In genomic region chr6:101765281-101765680, GRCh38 we compare ENCODE assay signal across 28 cellular contexts.
"Had no signal": no experiment of that assay in that cellular context is flagged by ENCODE, and none has a peak within 500 bp of the region (broad histone marks: within the 10 kb centered on the region; RNA-seq: fewer than 3 reads in every experiment).

No MANE protein-coding gene starts in this region.

- H3K9me3 ChIP-seq: stomach, suprapubic skin, testis, thoracic aorta, thyroid gland, tibial artery, tibial nerve, transverse colon, upper lobe of left lung, upper lobe of right lung, uterus, vagina had no signal

- H3K4me1 ChIP-seq: stomach, suprapubic skin, thyroid gland, tibial nerve, transverse colon, upper lobe of left lung, upper lobe of right lung, uterus, vagina had no signal

- H3K27me3 Mint-ChIP-seq: stimulated activated memory B cell treated with anti-CD40 and anti-IgM and Interleukin-4, amounts not matched to agents 10 μg/mL and 1 μg/mL and 100 μg/mL, for 72 hours; stimulated activated naive B cell treated with anti-CD40 and anti-IgM and Interleukin-4, amounts not matched to agents 10 μg/mL and 1 μg/mL and 100 μg/mL, for 72 hours; stimulated activated naive CD8-positive, alpha-beta T cell treated with anti-CD3 and anti-CD28 coated beads, Interleukin-15, amount 100 ng/mL, for 72 hours; stimulated activated naive CD8-positive, alpha-beta T cell treated with anti-CD3 and anti-CD28 coated beads, Interleukin-15, Interleukin-2, amounts not matched to agents 100 ng/mL and 50 ng/mL, for 24 hours had no signal

- H3K36me3 ChIP-seq: stomach, suprapubic skin, thoracic aorta, thyroid gland, tibial artery, tibial nerve, transverse colon, upper lobe of left lung, upper lobe of right lung, uterus, vagina had no signal

- H3K4me3 ChIP-seq: stomach, suprapubic skin, testis, thoracic aorta, thyroid gland, tibial artery, tibial nerve, transverse colon, upper lobe of left lung, upper lobe of right lung, uterus, vagina had no signal

- H3K36me3 Mint-ChIP-seq: stimulated activated effector memory CD8-positive, alpha-beta T cell treated with anti-CD3 and anti-CD28 coated beads, Interleukin-12 subunit alpha, Interleukin-12 subunit beta, amount 100 ng/mL, for 72 hours; stimulated activated memory B cell treated with anti-CD40 and anti-IgM and Interleukin-4, amounts not matched to agents 10 μg/mL and 1 μg/mL and 100 μg/mL, for 72 hours; stimulated activated naive B cell treated with anti-CD40 and anti-IgM and Interleukin-4, amounts not matched to agents 10 μg/mL and 1 μg/mL and 100 μg/mL, for 72 hours; type B pancreatic cell had no signal

- ATAC-seq: stimulated activated effector memory CD8-positive, alpha-beta T cell treated with anti-CD3 and anti-CD28 coated beads, Interleukin-12 subunit alpha, Interleukin-12 subunit beta, amount 100 ng/mL, for 72 hours; stimulated activated memory B cell treated with anti-CD40 and anti-IgM and Interleukin-4, amounts not matched to agents 10 μg/mL and 1 μg/mL and 100 μg/mL, for 72 hours; stimulated activated naive B cell treated with anti-CD40 and anti-IgM and Interleukin-4, amounts not matched to agents 10 μg/mL and 1 μg/mL and 100 μg/mL, for 72 hours; stimulated activated naive CD8-positive, alpha-beta T cell treated with anti-CD3 and anti-CD28 coated beads, Interleukin-15, amount 100 ng/mL, for 72 hours; stimulated activated naive CD8-positive, alpha-beta T cell treated with anti-CD3 and anti-CD28 coated beads, Interleukin-15, Interleukin-2, amounts not matched to agents 100 U/mL and 50 U/mL, for 24 hours; upper lobe of right lung had no signal

- FAIRE-seq: urothelium cell line had no signal

- H3K27ac Mint-ChIP-seq: stimulated activated effector memory CD8-positive, alpha-beta T cell treated with anti-CD3 and anti-CD28 coated beads, Interleukin-12 subunit alpha, Interleukin-12 subunit beta, amount 100 ng/mL, for 72 hours; stimulated activated memory B cell treated with anti-CD40 and anti-IgM and Interleukin-4, amounts not matched to agents 10 μg/mL and 1 μg/mL and 100 μg/mL, for 72 hours; stimulated activated naive B cell treated with anti-CD40 and anti-IgM and Interleukin-4, amounts not matched to agents 10 μg/mL and 1 μg/mL and 100 μg/mL, for 72 hours; stimulated activated naive CD8-positive, alpha-beta T cell treated with anti-CD3 and anti-CD28 coated beads, Interleukin-15, amount 100 ng/mL, for 72 hours; stimulated activated naive CD8-positive, alpha-beta T cell treated with anti-CD3 and anti-CD28 coated beads, Interleukin-15, Interleukin-2, amounts not matched to agents 100 ng/mL and 50 ng/mL, for 24 hours; type B pancreatic cell had no signal

- H3K27me3 ChIP-seq: stomach, suprapubic skin, testis, thyroid gland, tibial artery, tibial nerve, transverse colon, upper lobe of left lung, upper lobe of right lung, uterus, vagina had no signal

- H3K9me3 Mint-ChIP-seq: stimulated activated naive B cell treated with anti-CD40 and anti-IgM and Interleukin-4, amounts not matched to agents 10 μg/mL and 1 μg/mL and 100 μg/mL, for 72 hours; stimulated activated naive CD8-positive, alpha-beta T cell treated with anti-CD3 and anti-CD28 coated beads, Interleukin-15, amount 100 ng/mL, for 72 hours; stimulated activated naive CD8-positive, alpha-beta T cell treated with anti-CD3 and anti-CD28 coated beads, Interleukin-15, Interleukin-2, amounts not matched to agents 100 ng/mL and 50 ng/mL, for 24 hours; type B pancreatic cell had no signal

- H3K4me1 Mint-ChIP-seq: stimulated activated effector memory CD8-positive, alpha-beta T cell treated with anti-CD3 and anti-CD28 coated beads, Interleukin-12 subunit alpha, Interleukin-12 subunit beta, amount 100 ng/mL, for 72 hours; stimulated activated memory B cell treated with anti-CD40 and anti-IgM and Interleukin-4, amounts not matched to agents 10 μg/mL and 1 μg/mL and 100 μg/mL, for 72 hours; stimulated activated naive B cell treated with anti-CD40 and anti-IgM and Interleukin-4, amounts not matched to agents 10 μg/mL and 1 μg/mL and 100 μg/mL, for 72 hours; stimulated activated naive CD8-positive, alpha-beta T cell treated with anti-CD3 and anti-CD28 coated beads, Interleukin-15, amount 100 ng/mL, for 72 hours had no signal

- H3K4me3 Mint-ChIP-seq: stimulated activated effector memory CD8-positive, alpha-beta T cell treated with anti-CD3 and anti-CD28 coated beads, Interleukin-12 subunit alpha, Interleukin-12 subunit beta, amount 100 ng/mL, for 72 hours; stimulated activated memory B cell treated with anti-CD40 and anti-IgM and Interleukin-4, amounts not matched to agents 10 μg/mL and 1 μg/mL and 100 μg/mL, for 72 hours; stimulated activated naive B cell treated with anti-CD40 and anti-IgM and Interleukin-4, amounts not matched to agents 10 μg/mL and 1 μg/mL and 100 μg/mL, for 72 hours; stimulated activated naive CD8-positive, alpha-beta T cell treated with anti-CD3 and anti-CD28 coated beads, Interleukin-15, amount 100 ng/mL, for 72 hours; stimulated activated naive CD8-positive, alpha-beta T cell treated with anti-CD3 and anti-CD28 coated beads, Interleukin-15, Interleukin-2, amounts not matched to agents 100 ng/mL and 50 ng/mL, for 24 hours; type B pancreatic cell had no signal

- DNase-seq: stimulated activated CD4-positive, alpha-beta T cell treated with anti-CD3 and anti-CD28 coated beads, Interleukin-2, amount 100 ng/mL, for 48 hours; stimulated activated CD4-positive, alpha-beta T cell treated with anti-CD3 and anti-CD28 coated beads, Interleukin-4, amount 100 ng/mL, for 1 hour; stimulated activated CD4-positive, alpha-beta T cell treated with anti-CD3 and anti-CD28 coated beads, Interleukin-4, amount 100 ng/mL, for 24 hours; stimulated activated CD4-positive, alpha-beta T cell treated with anti-CD3 and anti-CD28 coated beads, Interleukin-4, amount 100 ng/mL, for 4 hours; stimulated activated CD8-positive, alpha-beta memory T cell treated with anti-CD3 and anti-CD28 coated beads, Interleukin-4, amount 100 ng/mL, for 48 hours; stimulated activated naive B cell treated with anti-CD40 and anti-IgM and Interleukin-4, amounts not matched to agents 10 μg/mL and 1 μg/mL and 100 μg/mL, for 72 hours; stimulated activated naive CD4-positive, alpha-beta T cell; stimulated activated naive CD4-positive, alpha-beta T cell treated with Interleukin-2 at 50 U/mL for 16 hours; stimulated activated naive CD8-positive, alpha-beta T cell treated with anti-CD3 and anti-CD28 coated beads, Interleukin-15, amount 100 ng/mL, for 72 hours; stimulated activated naive CD8-positive, alpha-beta T cell treated with anti-CD3 and anti-CD28 coated beads, Interleukin-15, Interleukin-2, amounts not matched to agents 100 U/mL and 50 U/mL, for 24 hours; stomach; substantia nigra; testis; thyroid gland; tibial artery; transverse colon; upper lobe of left lung; upper lobe of right lung; uterus had no signal

- H3K27ac ChIP-seq: stomach, suprapubic skin, testis, thoracic aorta, thyroid gland, tibial artery, tibial nerve, transverse colon, upper lobe of left lung, upper lobe of right lung, uterus, vagina had no signal
